In the genomic region with DNA sequence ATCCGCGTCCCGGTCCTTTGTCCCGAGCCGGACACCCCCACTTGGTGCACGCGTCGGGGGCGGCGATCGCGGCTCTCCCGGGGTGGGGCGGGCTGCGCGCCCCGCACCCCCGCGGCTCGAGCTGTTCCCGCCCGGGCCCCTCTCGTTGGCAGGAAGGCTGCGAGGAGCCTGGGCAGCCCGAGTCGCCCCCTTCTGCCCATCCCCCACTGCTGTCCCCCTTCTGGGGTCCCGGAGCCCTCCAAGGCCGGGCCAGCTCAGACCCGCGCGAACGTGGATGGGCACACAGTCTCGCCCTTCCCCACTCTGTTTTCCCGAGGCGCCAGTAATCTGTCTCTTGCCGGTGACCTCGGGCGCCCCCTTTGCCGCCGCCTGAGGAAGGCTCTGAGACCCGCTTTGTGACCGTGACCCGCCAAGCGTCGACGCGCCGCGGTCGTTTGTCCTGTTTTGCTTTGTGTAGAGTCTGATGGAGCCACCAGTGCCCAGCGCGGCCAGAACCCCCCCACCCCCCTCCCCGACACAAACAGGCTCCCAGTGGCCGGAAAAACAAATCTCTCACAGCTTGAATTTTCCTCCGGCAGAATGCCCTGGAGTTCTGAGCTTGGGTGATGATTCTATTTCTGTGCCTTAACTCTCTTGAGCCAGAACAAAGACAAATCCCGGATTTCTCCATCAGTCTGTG, we compare ENCODE assay signal across 8 cellular contexts. TPM values are rescaled to one million over a fixed set of nuclear protein-coding genes. Genes with fewer than 3 reads are reported as not detected.
DNase-seq lines count a peak whose midpoint lies in the region; ATAC-seq and TF ChIP-seq lines count a peak whose summit lies in the region.

No MANE protein-coding gene starts in this region.

- intact Hi-C loops in heart left ventricle (cut with DNase I), result no loop called here

- H3K79me2 ChIP-seq in DOHH2 (ENCODE audit: control insufficient read depth, low read length), result no peaks in the 10 kb centered on the region
- H3K79me2 ChIP-seq in parathyroid adenoma, result no peaks in the 10 kb centered on the region

- CTCF ChIA-PET in activated naive CD4-positive, alpha-beta T cell treated with anti-CD3 and anti-CD28 coated beads, Interleukin-2, amount 10 ng/mL, durations not matched to agents 7 days and 5 days (lab: Charles Lee), result interaction anchor here (1.3 kb wide), 1 partner anchor 12 kb away, joined by 3 read pairs; no protein-coding TSS in a partner anchor

- H3K27ac ChIP-seq in DOHH2 (ENCODE audit: low read depth, low read length) (no peak overlapping the region), heart left ventricle (peak overlapping the region in 7 of 12 donors; percentile 8 to 83 (median 40)), parathyroid adenoma (no peak overlapping the region)

- peak overlapping the region; percentile 36 for H3K4me2 ChIP-seq in DOHH2 (ENCODE audit: low read length)
- peak overlapping the region; percentile 84 for H3K4me2 ChIP-seq in parathyroid adenoma (ENCODE audit: low read length)

- no peaks in the 10 kb centered on the region for H3K36me3 Mint-ChIP-seq in activated naive CD4-positive, alpha-beta T cell treated with anti-CD3 and anti-CD28 coated beads, Interleukin-2, amount 10 ng/mL, durations not matched to agents 7 days and 5 days

- H3K4me1 Mint-ChIP-seq in activated naive CD4-positive, alpha-beta T cell treated with anti-CD3 and anti-CD28 coated beads, Interleukin-2, amount 10 ng/mL, durations not matched to agents 7 days and 5 days, result peaks cover 17% of the 10 kb centered on the region

- H3F3A ChIP-seq in DOHH2 (ENCODE audit: control insufficient read depth, insufficient read depth), result no peaks in the 10 kb centered on the region

- TF ChIP-seq CTCF in DOHH2 (IDR thresholded peaks at IDR 0.05; ENCODE audit: low read depth, low read length, poor library complexity, severe bottlenecking), result no peak
- peak in 3 of 12 donors; percentile 5 to 31 (median 7) for TF ChIP-seq CTCF in heart left ventricle (IDR thresholded peaks at IDR 0.05)
- TF ChIP-seq CTCF in parathyroid adenoma (IDR thresholded peaks at IDR 0.05), result no peak

- H3K4me3 ChIP-seq in DOHH2 (ENCODE audit: low read length) (peak overlapping the region; percentile 22; the same call in 1 of the 2 replicates), heart left ventricle (peak overlapping the region; percentile 53 to 85 (median 66)), parathyroid adenoma (ENCODE audit: low read depth, low read length) (peak overlapping the region; percentile 56)

- no peak overlapping the region for H3K27ac Mint-ChIP-seq in activated naive CD4-positive, alpha-beta T cell treated with anti-CD3 and anti-CD28 coated beads, Interleukin-2, amount 10 ng/mL, durations not matched to agents 7 days and 5 days

- WGBS in heart left ventricle, 4 donors, result 0 to 2% (median 1%) methylated on average over 13 to 56 of the region's 56 CpGs

- H3K9me3 Mint-ChIP-seq in activated naive CD4-positive, alpha-beta T cell treated with anti-CD3 and anti-CD28 coated beads, Interleukin-2, amount 10 ng/mL, durations not matched to agents 7 days and 5 days, result no peaks in the 10 kb centered on the region

- H3K9me2 ChIP-seq in DOHH2 (replicated peaks; ENCODE audit: control insufficient read depth, low read length), result no peaks in the 10 kb centered on the region

- no peak overlapping the region for H3K9ac ChIP-seq in parathyroid adenoma

- no peaks in the 10 kb centered on the region for H4K20me1 ChIP-seq in DOHH2 (ENCODE audit: control insufficient read depth, insufficient read depth, low read depth, low read length)

- H3K27me3 ChIP-seq in DOHH2 (ENCODE audit: control insufficient read depth, low read length), result peaks cover 38% of the 10 kb centered on the region
- H3K27me3 ChIP-seq in heart left ventricle, result peaks cover 6 to 49% (median 13%) of the 10 kb centered on the region in 9 donors
- no peaks in the 10 kb centered on the region for H3K27me3 ChIP-seq in parathyroid adenoma (ENCODE audit: control insufficient read depth, insufficient read depth, low read length)

- DNase-seq in M059J (ENCODE audit: low read depth), result peak; percentile 8
- peak; percentile 39 for DNase-seq in activated naive CD4-positive, alpha-beta T cell treated with anti-CD3 and anti-CD28 coated beads, Interleukin-2, amount 10 ng/mL, durations not matched to agents 7 days and 5 days
- peak in 3 of 5 donors; percentile 15 to 62 (median 31) for DNase-seq in heart left ventricle
- DNase-seq in T-helper 9 cell, result no peak

- H3K4me1 ChIP-seq in DOHH2 (ENCODE audit: control insufficient read depth, low read length) (no peaks in the 10 kb centered on the region), heart left ventricle (peaks cover 0 to 29% (median 9%) of the 10 kb centered on the region in 12 donors), parathyroid adenoma (no peaks in the 10 kb centered on the region)

- peak overlapping the region; percentile 93 for H2AFZ ChIP-seq in parathyroid adenoma

- TF ChIP-seq POLR2A in heart left ventricle (IDR thresholded peaks at IDR 0.05), result no peak

- no peaks in the 10 kb centered on the region for H3K9me3 ChIP-seq in DOHH2 (ENCODE audit: control insufficient read depth, insufficient read depth, low read length)
- H3K9me3 ChIP-seq in heart left ventricle, result no peaks in the 10 kb centered on the region
- H3K9me3 ChIP-seq in parathyroid adenoma (ENCODE audit: control insufficient read depth, low read length), result no peaks in the 10 kb centered on the region

- H3K36me3 ChIP-seq in DOHH2 (ENCODE audit: control insufficient read depth, low read length) (no peaks in the 10 kb centered on the region), heart left ventricle (no peaks in the 10 kb centered on the region), parathyroid adenoma (ENCODE audit: control insufficient read depth, insufficient read depth, low read length) (no peaks in the 10 kb centered on the region)

- ATAC-seq in heart left ventricle (peak; percentile 6 to 36 (median 19)), GM21786 (IDR thresholded peaks at IDR 0.05; ENCODE audit: unreplicated experiment) (no peak), GM18520 (IDR thresholded peaks at IDR 0.05; ENCODE audit: unreplicated experiment) (no peak)

- peaks cover 41% of the 10 kb centered on the region for H3K27me3 Mint-ChIP-seq in activated naive CD4-positive, alpha-beta T cell treated with anti-CD3 and anti-CD28 coated beads, Interleukin-2, amount 10 ng/mL, durations not matched to agents 7 days and 5 days

- H3K4me3 Mint-ChIP-seq in activated naive CD4-positive, alpha-beta T cell treated with anti-CD3 and anti-CD28 coated beads, Interleukin-2, amount 10 ng/mL, durations not matched to agents 7 days and 5 days, result peak overlapping the region; percentile 78

RNA-seq across cellular contexts. Expression of a gene that starts 0.6 kb away (rescaled TPM):
- 0.34 and 2.0 TPM in 2 replicates for total RNA-seq in M059J (2014; rRNA removed; shearing (Covaris generic))
- total RNA-seq in heart left ventricle, result 10 to 100 TPM in 2 of 9 donors, 1 to 10 TPM in 6, under 1 TPM in 1; 0.89 to 14.9 (median 2.1) TPM
- polyA plus RNA-seq in heart left ventricle, result 1 to 10 TPM in 1 of 2 donors, under 1 TPM in 1; 0.76 to 1.5 TPM

Comparison
In these comparisons a context has a peak if more than half of its experiments do, and no peak if none do; other contexts are left out.
1. H3K27ac ChIP-seq: peak in heart left ventricle (7 of 12); none in DOHH2 (single experiment) and parathyroid adenoma (single experiment).
2. ATAC-seq: peak in heart left ventricle (4 of 4); none in GM21786 (single experiment) and GM18520 (single experiment).
3. Peak in every context shown above with its lines, with median percentiles within 50 percentile points of each other: H3K4me3 ChIP-seq.